In genomic region chr2:74267068-74267467, GRCh38 we compare ENCODE assay signal across 8 cellular contexts.
DNase-seq lines count a peak whose midpoint lies in the region; ATAC-seq and TF ChIP-seq lines count a peak whose summit lies in the region.

No MANE protein-coding gene starts in this region.

- H3K4me1 ChIP-seq in right lobe of liver = peaks cover 0 to 4% (median 0%) of the 10 kb centered on the region in 4 donors

- H3K9me3 Mint-ChIP-seq in activated T-cell treated with anti-CD3 and anti-CD28 coated beads, Interleukin-2, amount 50 U/mL, for 4 hours = no peaks in the 10 kb centered on the region

- no peak for TF ChIP-seq POLR2A in right lobe of liver (IDR thresholded peaks at IDR 0.05)

- H3K27ac ChIP-seq in right lobe of liver = no peak overlapping the region

- no peaks in the 10 kb centered on the region for H3K27me3 Mint-ChIP-seq in activated T-cell treated with anti-CD3 and anti-CD28 coated beads, Interleukin-2, amount 50 U/mL, for 4 hours (ENCODE audit: low read depth)

- H3K36me3 ChIP-seq in right lobe of liver = no peaks in the 10 kb centered on the region

- TF ChIP-seq CTCF in right lobe of liver (IDR thresholded peaks at IDR 0.05) = peak; percentile 34 to 56 (median 50)

- H3K4me3 Mint-ChIP-seq in activated T-cell treated with anti-CD3 and anti-CD28 coated beads, Interleukin-2, amount 50 U/mL, for 4 hours = peak overlapping the region; percentile 19

- no peaks in the 10 kb centered on the region for H3K27me3 ChIP-seq in right lobe of liver

- 3% methylated on average over 4 of the region's 4 CpGs for WGBS in right lobe of liver (ENCODE audit: insufficient coverage, low coverage, low lambda C conversion rate, missing lambda C conversion rate)

- peaks cover 6% of the 10 kb centered on the region for H3K36me3 Mint-ChIP-seq in activated T-cell treated with anti-CD3 and anti-CD28 coated beads, Interleukin-2, amount 50 U/mL, for 4 hours (ENCODE audit: insufficient read depth)

- no peak overlapping the region for H3K4me3 ChIP-seq in right lobe of liver

- H3K9me3 ChIP-seq in right lobe of liver = no peaks in the 10 kb centered on the region

- peaks cover 14% of the 10 kb centered on the region for H3K4me1 Mint-ChIP-seq in activated T-cell treated with anti-CD3 and anti-CD28 coated beads, Interleukin-2, amount 50 U/mL, for 4 hours (ENCODE audit: low read depth)

- peak; percentile 33 for DNase-seq in NK-92 treated with Interleukin-12 subunit alpha and Interleukin-12 subunit beta, amount 100 ng/mL, for 24 hours (lab: John Stamatoyannopoulos, UW)
- DNase-seq in NK-92 (lab: John Stamatoyannopoulos, UW; ENCODE audit: unreplicated experiment) = no peak
- DNase-seq in NCI-H69 (lab: John Stamatoyannopoulos, UW) = peak; percentile 76
- peak; percentile 38 for DNase-seq in activated T-cell treated with anti-CD3 and anti-CD28 coated beads, Interleukin-2, amount 50 U/mL, for 4 hours
- DNase-seq in right lobe of liver = peak in 1 of 3 donors; percentile 46
- no peak for DNase-seq in NCI-H1694 (lab: John Stamatoyannopoulos, UW)

- ATAC-seq in activated T-cell treated with anti-CD3 and anti-CD28 coated beads, Interleukin-2, amount 50 U/mL, for 4 hours = peak; percentile 79 to 92
- ATAC-seq in right lobe of liver (peak; percentile 91 to 99 (median 94)), GM19324 (IDR thresholded peaks at IDR 0.05; ENCODE audit: low FRiP score, unreplicated experiment) (no peak), HG02852 (IDR thresholded peaks at IDR 0.05; ENCODE audit: unreplicated experiment) (no peak)

- intact Hi-C loops in right lobe of liver (cut with DNase I) = no loop called here

Comparison
In these comparisons a context has a peak if more than half of its experiments do, and no peak if none do; other contexts are left out.
1. DNase-seq: peak in NK-92 treated with Interleukin-12 subunit alpha and Interleukin-12 subunit beta, amount 100 ng/mL, for 24 hours (single experiment), NCI-H69 (single experiment) and activated T-cell treated with anti-CD3 and anti-CD28 coated beads, Interleukin-2, amount 50 U/mL, for 4 hours (single experiment); none in NK-92 (single experiment) and NCI-H1694 (single experiment).
2. ATAC-seq: peak in activated T-cell treated with anti-CD3 and anti-CD28 coated beads, Interleukin-2, amount 50 U/mL, for 4 hours (2 of 2) and right lobe of liver (4 of 4); none in GM19324 (single experiment) and HG02852 (single experiment).